ENCODE assay signal across 32 cellular contexts in the genomic region with DNA sequence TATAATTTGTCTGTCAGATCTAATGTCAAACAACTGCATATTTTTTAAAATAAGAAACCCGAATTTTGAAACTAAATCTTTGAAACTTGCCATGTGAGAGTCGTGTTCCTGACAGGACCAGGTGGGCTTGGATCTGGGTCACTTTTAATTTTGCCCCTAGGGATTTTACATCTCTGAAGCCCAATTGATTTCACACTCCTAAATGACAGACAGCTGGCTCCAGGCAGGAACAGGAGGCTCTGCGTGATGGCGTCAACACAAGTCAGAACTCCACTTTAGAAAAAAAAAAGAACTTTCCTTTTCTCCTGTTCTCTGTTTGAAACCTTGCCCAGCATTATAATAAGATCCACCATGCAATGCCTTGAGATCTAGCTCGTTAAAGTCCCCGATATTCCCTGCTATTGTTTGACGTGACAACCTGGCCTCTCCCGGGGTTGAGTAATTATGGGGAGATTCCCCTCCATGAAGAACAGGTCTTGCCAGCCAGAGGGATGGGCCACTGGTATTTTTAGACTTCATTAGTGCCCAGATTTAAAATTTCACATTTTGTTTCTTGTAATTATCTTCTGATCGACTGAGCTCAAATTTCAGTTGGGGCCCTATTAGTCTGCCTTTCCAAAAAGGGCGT.
"Had no signal": no experiment of that assay in that cellular context is flagged by ENCODE, and none has a peak within 500 bp of the region (broad histone marks: within the 10 kb centered on the region; RNA-seq: fewer than 3 reads in every experiment).

No MANE protein-coding gene starts in this region.

- H3K4me3 Mint-ChIP-seq: activated CD4-positive, alpha-beta memory T cell treated with anti-CD3 and anti-CD28 coated beads for 36 hours; activated CD4-positive, alpha-beta T cell treated with anti-CD3 and anti-CD28 coated beads, Interleukin-2, amount 10 ng/mL, durations not matched to agents 24 days and 14 days; activated T-cell treated with anti-CD3 and anti-CD28 coated beads, Interleukin-2, amount 50 U/mL, for 24 hours; activated T-helper 17 cell treated with anti-CD3 and anti-CD28 coated beads, Interleukin-2, amount 50 U/mL, for 72 hours; nephron; stimulated activated memory B cell treated with anti-CD40 and anti-IgM and Interleukin-4, amounts not matched to agents 10 μg/mL and 1 μg/mL and 100 μg/mL, for 72 hours; T-helper 1 cell treated with Interleukin-12 subunit alpha and Interleukin-12 subunit beta and Interleukin-4 antibody, amounts not matched to agents 30 μg/mL and 1 μg/mL, for 36 hours had no signal

- H3K4me3 ChIP-seq: gastrocnemius medialis, hepatocyte, left ventricle myocardium inferior, lung, mucosa of descending colon, ovary, psoas muscle, sigmoid colon, stomach, thyroid gland, upper lobe of right lung had no signal

- H3K9me3 ChIP-seq: gastrocnemius medialis, left ventricle myocardium inferior, mucosa of descending colon, ovary, psoas muscle, sigmoid colon, thyroid gland, upper lobe of right lung had no signal

- H3K27ac Mint-ChIP-seq: activated CD4-positive, alpha-beta memory T cell treated with anti-CD3 and anti-CD28 coated beads for 36 hours; activated CD4-positive, alpha-beta T cell treated with anti-CD3 and anti-CD28 coated beads, Interleukin-2, amount 10 ng/mL, durations not matched to agents 24 days and 14 days; activated T-cell treated with anti-CD3 and anti-CD28 coated beads, Interleukin-2, amount 50 U/mL, for 24 hours; activated T-helper 17 cell treated with anti-CD3 and anti-CD28 coated beads, Interleukin-2, amount 50 U/mL, for 72 hours; stimulated activated memory B cell treated with anti-CD40 and anti-IgM and Interleukin-4, amounts not matched to agents 10 μg/mL and 1 μg/mL and 100 μg/mL, for 72 hours; T-helper 1 cell treated with Interleukin-12 subunit alpha and Interleukin-12 subunit beta and Interleukin-4 antibody, amounts not matched to agents 30 μg/mL and 1 μg/mL, for 36 hours had no signal

- H3K4me2 ChIP-seq: hepatocyte had no signal

- H3K9me3 Mint-ChIP-seq: activated CD4-positive, alpha-beta memory T cell treated with anti-CD3 and anti-CD28 coated beads for 36 hours; activated CD4-positive, alpha-beta T cell treated with anti-CD3 and anti-CD28 coated beads, Interleukin-2, amount 10 ng/mL, durations not matched to agents 24 days and 14 days; activated T-cell treated with anti-CD3 and anti-CD28 coated beads, Interleukin-2, amount 50 U/mL, for 24 hours; activated T-helper 17 cell treated with anti-CD3 and anti-CD28 coated beads, Interleukin-2, amount 50 U/mL, for 72 hours; nephron; T-helper 1 cell treated with Interleukin-12 subunit alpha and Interleukin-12 subunit beta and Interleukin-4 antibody, amounts not matched to agents 30 μg/mL and 1 μg/mL, for 36 hours had no signal

- H3K79me2 ChIP-seq: hepatocyte had no signal

- H2AFZ ChIP-seq: hepatocyte had no signal

- ATAC-seq: activated T-helper 17 cell treated with anti-CD3 and anti-CD28 coated beads, Interleukin-2, amount 50 U/mL, for 72 hours; gastrocnemius medialis; mucosa of descending colon; psoas muscle; stimulated activated memory B cell treated with anti-CD40 and anti-IgM and Interleukin-4, amounts not matched to agents 10 μg/mL and 1 μg/mL and 100 μg/mL, for 72 hours; upper lobe of right lung had no signal

- DNase-seq: activated CD4-positive, alpha-beta memory T cell treated with anti-CD3 and anti-CD28 coated beads for 36 hours; activated CD4-positive, alpha-beta T cell treated with anti-CD3 and anti-CD28 coated beads, Interleukin-2, amount 10 ng/mL, durations not matched to agents 24 days and 14 days; activated CD4-positive, CD25-positive, alpha-beta regulatory T cell treated with anti-CD3 and anti-CD28 coated beads, Interleukin-2, amount 50 U/mL, for 72 hours; activated CD8-positive, alpha-beta memory T cell treated with anti-CD3 and anti-CD28 coated beads, Interleukin-2, amount 50 U/mL, for 48 hours; activated gamma-delta T cell treated with Interleukin-2 at 50 U/mL for 16 hours; activated naive CD4-positive, alpha-beta T cell treated with anti-CD3 and anti-CD28 coated beads, Interleukin-2, amount 50 U/mL, for 16 hours; activated T-cell treated with anti-CD3 and anti-CD28 coated beads, Interleukin-2, amount 50 U/mL, for 24 hours; amygdala; dermis blood vessel endothelial cell; effector CD4-positive, alpha-beta T cell; gastrocnemius medialis; islet precursor cell; left ventricle myocardium inferior; mucosa of descending colon; ovary; psoas muscle; sigmoid colon; small intestine; stimulated activated CD4-positive, alpha-beta T cell treated with anti-CD3 and anti-CD28 coated beads, Interleukin-4, amount 100 ng/mL, for 4 hours; stimulated activated CD8-positive, alpha-beta memory T cell treated with anti-CD3 and anti-CD28 coated beads, Interleukin-4, amount 100 ng/mL, for 48 hours; stomach; T1000; thyroid gland; upper lobe of right lung; WERI-Rb-1 had no signal

- H3K4me1 Mint-ChIP-seq: activated CD4-positive, alpha-beta T cell treated with anti-CD3 and anti-CD28 coated beads, Interleukin-2, amount 10 ng/mL, durations not matched to agents 24 days and 14 days; activated T-helper 17 cell treated with anti-CD3 and anti-CD28 coated beads, Interleukin-2, amount 50 U/mL, for 72 hours; stimulated activated memory B cell treated with anti-CD40 and anti-IgM and Interleukin-4, amounts not matched to agents 10 μg/mL and 1 μg/mL and 100 μg/mL, for 72 hours had no signal

- H3K27me3 ChIP-seq: gastrocnemius medialis, hepatocyte, ovary, sigmoid colon, stomach, thyroid gland, upper lobe of right lung had no signal

- H3K27me3 Mint-ChIP-seq: activated CD4-positive, alpha-beta memory T cell treated with anti-CD3 and anti-CD28 coated beads for 36 hours; activated CD4-positive, alpha-beta T cell treated with anti-CD3 and anti-CD28 coated beads, Interleukin-2, amount 10 ng/mL, durations not matched to agents 24 days and 14 days; activated T-cell treated with anti-CD3 and anti-CD28 coated beads, Interleukin-2, amount 50 U/mL, for 24 hours; activated T-helper 17 cell treated with anti-CD3 and anti-CD28 coated beads, Interleukin-2, amount 50 U/mL, for 72 hours; stimulated activated memory B cell treated with anti-CD40 and anti-IgM and Interleukin-4, amounts not matched to agents 10 μg/mL and 1 μg/mL and 100 μg/mL, for 72 hours had no signal

- H3K27ac ChIP-seq: epithelial cell of prostate, gastrocnemius medialis, hepatocyte, left ventricle myocardium inferior, ovary, psoas muscle, sigmoid colon, stomach, thyroid gland, upper lobe of right lung, WERI-Rb-1 had no signal

- H3K36me3 ChIP-seq: ovary, thyroid gland had no signal
